ENCODE assay signal across 18 cellular contexts in the genomic region with DNA sequence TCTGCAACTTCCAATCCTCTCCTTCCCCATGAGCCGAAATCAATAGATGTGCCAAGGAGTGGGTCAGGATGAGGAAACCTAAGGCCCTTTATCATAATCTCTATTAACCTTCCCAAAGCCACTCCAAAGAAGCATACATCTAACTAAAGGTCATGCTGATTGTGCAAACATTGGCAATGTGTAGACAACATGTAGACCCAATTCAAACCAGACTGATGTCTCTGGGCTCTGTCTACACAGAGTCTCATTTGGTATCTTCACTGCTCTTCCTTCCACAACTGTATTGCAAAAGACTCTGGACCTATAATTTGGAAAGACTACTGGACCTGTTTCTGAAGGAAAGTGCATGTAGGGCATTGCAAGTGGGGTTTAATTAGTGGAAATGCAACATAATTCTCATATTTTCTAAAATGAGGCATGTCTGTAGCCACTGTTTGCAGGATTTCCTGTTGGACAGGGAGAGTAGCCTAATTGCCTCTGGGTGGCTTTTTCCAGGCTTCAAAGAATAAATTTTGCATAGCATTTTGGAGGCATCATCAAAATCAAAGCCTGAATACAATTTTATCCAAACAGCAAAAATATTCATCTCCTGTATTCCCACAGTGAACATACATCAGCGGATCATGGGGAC. TPM values are rescaled to one million over a fixed set of nuclear protein-coding genes. Genes with fewer than 3 reads are reported as not detected.
A peak's percentile ranks its signal among the peaks of the same experiment; 100 is the strongest.
DNase-seq lines count a peak whose midpoint lies in the region; ATAC-seq and TF ChIP-seq lines count a peak whose summit lies in the region.
"Had no signal": no experiment of that assay in that cellular context is flagged by ENCODE, and none has a peak within 500 bp of the region (broad histone marks: within the 10 kb centered on the region; RNA-seq: fewer than 3 reads in every experiment).

No MANE protein-coding gene starts in this region.

- no peak overlapping the region for H2BK5ac ChIP-seq in mesendoderm (ENCODE audit: low read length)

- H2BK120ac ChIP-seq in mesendoderm (ENCODE audit: low read depth, low read length), result peak overlapping the region; percentile 88

- H3K27me3 ChIP-seq in GM23338 (ENCODE audit: insufficient read depth) (no peaks in the 10 kb centered on the region), mesendoderm (ENCODE audit: insufficient read depth, low read length, poor library complexity) (no peaks in the 10 kb centered on the region), upper lobe of right lung (no peaks in the 10 kb centered on the region)

- H3K27ac ChIP-seq in GM23338 (ENCODE audit: low read depth) (no peak overlapping the region), SK-N-MC (peak overlapping the region; percentile 71), mesendoderm (ENCODE audit: low read depth, low read length) (no peak overlapping the region), upper lobe of right lung (no peak overlapping the region)
- H3K27ac ChIP-seq: A549 had no signal

- H3K9me3 ChIP-seq in SK-N-MC (ENCODE audit: low read depth, low read length) (no peaks in the 10 kb centered on the region), upper lobe of right lung (no peaks in the 10 kb centered on the region)
- H3K9me3 ChIP-seq: A549 had no signal

- no peaks in the 10 kb centered on the region for H3F3A ChIP-seq in GM23338 (replicated peaks; ENCODE audit: low read depth)

- H4K8ac ChIP-seq in mesendoderm (ENCODE audit: low read depth, low read length), result no peak overlapping the region

- no peaks in the 10 kb centered on the region for H3K9me2 ChIP-seq in GM23338 (ENCODE audit: insufficient read depth)

- no peak overlapping the region for H4K5ac ChIP-seq in mesendoderm (ENCODE audit: low read length)

- no peaks in the 10 kb centered on the region for H3K9me3 Mint-ChIP-seq in GM23338
- H3K9me3 Mint-ChIP-seq: HFFc6 had no signal

- H2BK15ac ChIP-seq in mesendoderm (replicated peaks; ENCODE audit: low read depth), result no peak overlapping the region

- no peaks in the 10 kb centered on the region for H3K27me3 Mint-ChIP-seq in GM23338 (ENCODE audit: insufficient read depth, low read depth, poor library complexity)
- H3K27me3 Mint-ChIP-seq: CD8-positive, alpha-beta memory T cell had no signal

- H2AFZ ChIP-seq in GM23338, result peak overlapping the region; percentile 15; the same call in 1 of the 2 replicates

- no peaks in the 10 kb centered on the region for H3K79me1 ChIP-seq in mesendoderm (ENCODE audit: low read length)

- no peak overlapping the region for H3K9ac ChIP-seq in SK-N-MC (ENCODE audit: insufficient read length)
- H3K9ac ChIP-seq in mesendoderm (ENCODE audit: low read length), result no peak overlapping the region

- intact Hi-C loops in upper lobe of right lung (cut with DNase I), result no loop called here

- H3K4me3 ChIP-seq in GM23338, result no peak overlapping the region
- H3K4me3 ChIP-seq in SK-N-MC, result peak overlapping the region; percentile 53
- no peak overlapping the region for H3K4me3 ChIP-seq in mesendoderm (ENCODE audit: low read length)
- H3K4me3 ChIP-seq in upper lobe of right lung, result no peak overlapping the region
- H3K4me3 ChIP-seq: A549 had no signal

- DNase-seq in GM23338 (ENCODE audit: low spot score) (no peak), SK-N-MC (ENCODE audit: low read depth, low spot score) (peak; percentile 62), mesendoderm (no peak), NCI-H446 (lab: John Stamatoyannopoulos, UW) (no peak), upper lobe of right lung (no peak), DMS153 treated with DMSO at 0.1 percent for 48 hours (lab: John Stamatoyannopoulos, UW; ENCODE audit: unreplicated experiment) (no peak)
- DNase-seq: CD8-positive, alpha-beta memory T cell; DMS79 treated with DMSO at 0.1 percent for 48 hours; GF-D8; HCEC 1CT; HFFc6; IMR-90; KBM-7 had no signal

- WGBS in mesendoderm (ENCODE audit: extremely low coverage, insufficient coverage, low lambda C conversion rate), result no CpG with 5 or more reads among the region's 2 CpGs

- no peaks in the 10 kb centered on the region for H3K36me3 ChIP-seq in GM23338 (ENCODE audit: insufficient read depth)
- H3K36me3 ChIP-seq in SK-N-MC (ENCODE audit: insufficient read depth, low read length), result no peaks in the 10 kb centered on the region
- H3K36me3 ChIP-seq in mesendoderm (ENCODE audit: control insufficient read depth, insufficient read depth, low read length), result no peaks in the 10 kb centered on the region
- H3K36me3 ChIP-seq in upper lobe of right lung, result no peaks in the 10 kb centered on the region

- H3K4me2 ChIP-seq in GM23338 (no peak overlapping the region), mesendoderm (ENCODE audit: low read length) (no peak overlapping the region)
- H3K4me2 ChIP-seq: A549 had no signal

- no peaks in the 10 kb centered on the region for H4K20me1 ChIP-seq in GM23338 (replicated peaks; ENCODE audit: insufficient read depth)

- H3K4ac ChIP-seq in mesendoderm (ENCODE audit: low read depth, low read length), result no peak overlapping the region

- H3K4me3 Mint-ChIP-seq in GM23338, result no peak overlapping the region
- H3K4me3 Mint-ChIP-seq: CD14-positive monocyte; CD8-positive, alpha-beta memory T cell; HFFc6 had no signal

- H2AK5ac ChIP-seq in mesendoderm (ENCODE audit: low read length), result no peak overlapping the region

- ATAC-seq in GM23338 (no peak), upper lobe of right lung (no peak)
- ATAC-seq: A549 had no signal

- peaks cover 27% of the 10 kb centered on the region for H3K4me1 ChIP-seq in GM23338 (ENCODE audit: insufficient read depth)
- peaks cover 4% of the 10 kb centered on the region for H3K4me1 ChIP-seq in mesendoderm (ENCODE audit: control insufficient read depth, low read depth, low read length)
- H3K4me1 ChIP-seq in upper lobe of right lung, result no peaks in the 10 kb centered on the region
- H3K4me1 ChIP-seq: A549 had no signal

- H3K18ac ChIP-seq in mesendoderm (ENCODE audit: low read length), result no peak overlapping the region

- no peak overlapping the region for H3K23ac ChIP-seq in mesendoderm (ENCODE audit: low read length)

- peaks cover 34% of the 10 kb centered on the region for H3K4me1 Mint-ChIP-seq in GM23338
- H3K4me1 Mint-ChIP-seq: CD14-positive monocyte; CD8-positive, alpha-beta memory T cell had no signal

- H3K36me3 Mint-ChIP-seq in GM23338 (ENCODE audit: low read depth), result no peaks in the 10 kb centered on the region
- H3K36me3 Mint-ChIP-seq: CD14-positive monocyte; CD8-positive, alpha-beta memory T cell had no signal

- H3K79me2 ChIP-seq in GM23338 (replicated peaks; ENCODE audit: insufficient read depth), result no peaks in the 10 kb centered on the region
- no peaks in the 10 kb centered on the region for H3K79me2 ChIP-seq in mesendoderm (ENCODE audit: control insufficient read depth, insufficient read depth, low read length)

- TF ChIP-seq CTCF in GM23338 (conservative IDR thresholded peaks at IDR 0.05; ENCODE audit: low read depth in 2 of 2) (no peak), upper lobe of right lung (IDR thresholded peaks at IDR 0.05) (no peak)

- H3K56ac ChIP-seq in mesendoderm (ENCODE audit: low read length), result no peak overlapping the region

- H3K27ac Mint-ChIP-seq in GM23338, result no peak overlapping the region
- H3K27ac Mint-ChIP-seq: CD14-positive monocyte; CD8-positive, alpha-beta memory T cell; HFFc6 had no signal

TF ChIP-seq in GM23338, 12 proteins besides CTCF, POLR2A, EP300 and RAD21 (continues in another document):
- TF ChIP-seq ETS1 (IDR thresholded peaks at IDR 0.05) (no peak), EZH2phosphoT487 (IDR thresholded peaks at IDR 0.05; ENCODE audit: unreplicated experiment) (no peak), EZH2 (IDR thresholded peaks at IDR 0.05; ENCODE audit: low read depth, unreplicated experiment) (no peak), ZNF331 (CRISPR knock-in tag; IDR thresholded peaks at IDR 0.05; ENCODE audit: low read depth) (no peak), POLR2AphosphoS5 (IDR thresholded peaks at IDR 0.05; ENCODE audit: low read depth) (no peak), NANOG (IDR thresholded peaks at IDR 0.05; ENCODE audit: borderline replicate concordance) (no peak), ZNF114 (CRISPR knock-in tag; IDR thresholded peaks at IDR 0.05) (no peak), CREB1 (CRISPR knock-in tag; IDR thresholded peaks at IDR 0.05; ENCODE audit: low read depth) (no peak), REST (IDR thresholded peaks at IDR 0.05; ENCODE audit: unreplicated experiment) (no peak)

RNA-seq across cellular contexts. Expression of gene MLIP, which starts 35.0 kb away (rescaled TPM):
- not detected in 2 replicates for total RNA-seq in GM23338 (2014; rRNA removed; shearing (Covaris generic))
- polyA plus RNA-seq in GM23338 (2016; fragmentation: Nextera tagmentation; extraction: Ambion mirVana), result not detected in 2 replicates
- 0.34 TPM for polyA plus RNA-seq in mesendoderm (2013, experiment 1 of 2)
- polyA plus RNA-seq in mesendoderm (2013, experiment 2 of 2), result 0.15 TPM
- total RNA-seq in upper lobe of right lung, result 0.20 TPM
- total RNA-seq: CD8-positive, alpha-beta memory T cell; H4; HFFc6; IMR-90 had no signal
- polyA plus RNA-seq: AG04450; BJ; CD14-positive monocyte; CD8-positive, alpha-beta memory T cell; IMR-90 had no signal
